Comparison of ENCODE assay signal across 8 cellular contexts in genomic region chr19:38849746-38850230, GRCh38. TPM values are rescaled to one million over a fixed set of nuclear protein-coding genes. Genes with fewer than 3 reads are reported as not detected.
DNase-seq lines count a peak whose midpoint lies in the region; ATAC-seq and TF ChIP-seq lines count a peak whose summit lies in the region.

Gene HNRNPL, minus strand, starts transcription at chr19:38849986. Its CDS starts 20 bp downstream, at chr19:38849966.

- peaks cover 59 to 69% of the 10 kb centered on the region in 2 donors for H3K4me1 Mint-ChIP-seq in natural killer cell

- TF ChIP-seq CTCF in epithelial cell of esophagus (IDR thresholded peaks at IDR 0.05; ENCODE audit: insufficient read depth, low read depth, low read length, missing control alignments): peak; percentile 40
- TF ChIP-seq CTCF in natural killer cell (IDR thresholded peaks at IDR 0.05): peak; percentile 26
- TF ChIP-seq CTCF in tibial artery (IDR thresholded peaks at IDR 0.05): peak; percentile 37 to 43

- peak within 1 kb of the TSS; percentile 79 for H3K4me3 ChIP-seq in epithelial cell of esophagus (ENCODE audit: low read length)
- peak within 1 kb of the TSS; percentile 92 to 95 for H3K4me3 ChIP-seq in tibial artery

- H3K27ac ChIP-seq in tibial artery: peak within 1 kb of the TSS; percentile 98 to 100

- POLR2A ChIA-PET in activated CD8-positive, alpha-beta memory T cell treated with anti-CD3 and anti-CD28 coated beads for 36 hours (lab: Charles Lee): interaction anchor here (0.8 to 1.4 kb wide), 9 partner anchors 9 to 586 kb away, joined by 3 to 15 read pairs (median 5); partner anchors contain the start of genes ECH1, MRPS12, RINL and RPS16

- peak; percentile 47 for ATAC-seq in GM19452 (IDR thresholded peaks at IDR 0.05; ENCODE audit: unreplicated experiment)
- ATAC-seq in natural killer cell: peak; percentile 58 to 85 (median 69)

- H3K27me3 ChIP-seq in tibial artery: no peaks in the 10 kb centered on the region

- DNase-seq in AG20443 (ENCODE audit: low spot score): peak; percentile 96
- DNase-seq in HPDE6-E6E7 (ENCODE audit: extremely low spot score): peak; percentile 83
- no peak for DNase-seq in epithelial cell of esophagus (ENCODE audit: low read depth)
- DNase-seq in natural killer cell: peak; percentile 98
- no peak for DNase-seq in tibial artery
- DNase-seq in NCI-H146 (lab: John Stamatoyannopoulos, UW): no peak

- peaks cover 0 to 53% (median 39%) of the 10 kb centered on the region in 4 donors for H3K4me1 ChIP-seq in tibial artery

- peaks cover 9% of the 10 kb centered on the region for H3K36me3 Mint-ChIP-seq in natural killer cell

- H3K9me3 ChIP-seq in tibial artery: no peaks in the 10 kb centered on the region

- peaks cover 28 to 33% (median 28%) of the 10 kb centered on the region in 3 donors for H3K36me3 ChIP-seq in tibial artery

- H3K27me3 Mint-ChIP-seq in natural killer cell (ENCODE audit: low read depth in 2 of 2): no peaks in the 10 kb centered on the region

- CTCF ChIA-PET in activated CD8-positive, alpha-beta memory T cell treated with anti-CD3 and anti-CD28 coated beads for 36 hours (lab: Charles Lee): interaction anchor here (0.9 to 1.2 kb wide), 4 partner anchors 9 to 81 kb away, joined by 3 to 4 read pairs (median 4); partner anchors contain the start of genes MRPS12 and SARS2

- H3K4me3 Mint-ChIP-seq in natural killer cell: peak within 1 kb of the TSS; percentile 96

- intact Hi-C loops in natural killer cell (cut with micrococcal nuclease) (loop anchor here (1.0 to 5.0 kb wide), 6 partner anchors 16 to 553 kb away; partner anchors contain the start of genes ECH1, MRPS12, NFKBIB and SARS2), tibial artery (cut with DNase I; ENCODE audit: low total_unique reads) (loop anchor here (2.0 kb wide), 2 partner anchors 51 to 201 kb away; no protein-coding TSS in a partner anchor)

- H3K27ac Mint-ChIP-seq in natural killer cell: peak within 1 kb of the TSS; percentile 99 to 100

- H3K9me3 Mint-ChIP-seq in natural killer cell: no peaks in the 10 kb centered on the region

RNA-seq across cellular contexts. Expression of gene HNRNPL, which starts in this region (rescaled TPM):
- 100 to 1,000 TPM; 677 to 698 TPM for total RNA-seq in activated CD8-positive, alpha-beta memory T cell treated with anti-CD3 and anti-CD28 coated beads for 36 hours
- 100 to 1,000 TPM; 636 to 800 (median 702) TPM for total RNA-seq in natural killer cell

Comparison
In these comparisons a context has a peak if more than half of its experiments do, and no peak if none do; other contexts are left out.
1. DNase-seq: peak in AG20443 (single experiment), HPDE6-E6E7 (single experiment) and natural killer cell (single experiment); none in epithelial cell of esophagus (single experiment), tibial artery (0 of 2) and NCI-H146 (single experiment).
2. Peak in every context shown above with its lines, with median percentiles within 50 percentile points of each other: CTCF ChIP-seq.